Comparison of ENCODE assay signal across 22 cellular contexts in genomic region chr10:71084061-71084817, GRCh38.
DNase-seq lines count a peak whose midpoint lies in the region; ATAC-seq, FAIRE-seq and TF ChIP-seq lines count a peak whose summit lies in the region.
"Had no signal": no experiment of that assay in that cellular context is flagged by ENCODE, and none has a peak within 500 bp of the region (broad histone marks: within the 10 kb centered on the region; RNA-seq: fewer than 3 reads in every experiment).

No MANE protein-coding gene starts in this region.

- H3K36me3 ChIP-seq in WERI-Rb-1 (no peaks in the 10 kb centered on the region), kidney (ENCODE audit: control insufficient read depth in 1 of 2, insufficient read depth in 2 of 2, low read length in 2 of 2) (no peaks in the 10 kb centered on the region), transverse colon (no peaks in the 10 kb centered on the region)
- H3K36me3 ChIP-seq: uterus had no signal

- no peaks in the 10 kb centered on the region for H3K9me3 Mint-ChIP-seq in activated naive CD8-positive, alpha-beta T cell treated with anti-CD3 and anti-CD28 coated beads, Interleukin-2, amount 10 ng/mL, durations not matched to agents 7 days and 5 days
- H3K9me3 Mint-ChIP-seq in activated naive CD8-positive, alpha-beta T cell treated with anti-CD3 and anti-CD28 coated beads for 36 hours: no peaks in the 10 kb centered on the region
- H3K9me3 Mint-ChIP-seq: activated naive CD4-positive, alpha-beta T cell treated with anti-CD3 and anti-CD28 coated beads, Interleukin-2, amount 50 U/mL, for 24 hours; CD8-positive, alpha-beta T cell; immature natural killer cell; stimulated activated naive CD8-positive, alpha-beta T cell treated with anti-CD3 and anti-CD28 coated beads, Interleukin-15, Interleukin-2, amounts not matched to agents 100 ng/mL and 50 ng/mL, for 24 hours; T-helper 2 cell treated with Interferon-gamma antibody and Interleukin-4, amounts not matched to agents 5 μg/mL and 100 μg/mL, for 36 hours had no signal

- FAIRE-seq in kidney (lab: Jason Lieb, UNC): no peak

- in situ Hi-C loops in transverse colon (cut with MboI; ENCODE audit: low pct_ligation_motif_present in 1 of 4, low pct_unique_long_range_greater_than_20kb in 1 of 4, low sequenced_read_pairs in 3 of 4): no loop called here

- POLR2A ChIA-PET in activated naive CD8-positive, alpha-beta T cell treated with anti-CD3 and anti-CD28 coated beads, Interleukin-2, amount 10 ng/mL, durations not matched to agents 7 days and 5 days (lab: Charles Lee): no interaction called here

- H3K27me3 ChIP-seq in WERI-Rb-1 (ENCODE audit: insufficient read depth, low read depth, severe bottlenecking) (no peaks in the 10 kb centered on the region), transverse colon (no peaks in the 10 kb centered on the region)
- H3K27me3 ChIP-seq: body of pancreas, uterus had no signal

- no peaks in the 10 kb centered on the region for H3K36me3 Mint-ChIP-seq in activated naive CD8-positive, alpha-beta T cell treated with anti-CD3 and anti-CD28 coated beads, Interleukin-2, amount 10 ng/mL, durations not matched to agents 7 days and 5 days
- no peaks in the 10 kb centered on the region for H3K36me3 Mint-ChIP-seq in activated naive CD8-positive, alpha-beta T cell treated with anti-CD3 and anti-CD28 coated beads for 36 hours
- H3K36me3 Mint-ChIP-seq: activated naive CD4-positive, alpha-beta T cell treated with anti-CD3 and anti-CD28 coated beads, Interleukin-2, amount 50 U/mL, for 24 hours; CD8-positive, alpha-beta T cell; immature natural killer cell had no signal

- H3K4me3 ChIP-seq in WERI-Rb-1 (ENCODE audit: low read depth, low read length) (no peak overlapping the region), kidney (ENCODE audit: low read length in 2 of 2) (no peak overlapping the region), transverse colon (no peak overlapping the region)
- H3K4me3 ChIP-seq: body of pancreas, uterus had no signal

- no peak for TF ChIP-seq EP300 in transverse colon (IDR thresholded peaks at IDR 0.05; ENCODE audit: low read depth)

- H3K9me3 ChIP-seq in WERI-Rb-1 (ENCODE audit: severe bottlenecking) (no peaks in the 10 kb centered on the region), kidney (ENCODE audit: control insufficient read depth in 1 of 2, low read length in 2 of 2) (no peaks in the 10 kb centered on the region), transverse colon (no peaks in the 10 kb centered on the region)
- H3K9me3 ChIP-seq: body of pancreas, uterus had no signal

- no peak overlapping the region for H3K4me3 Mint-ChIP-seq in activated naive CD8-positive, alpha-beta T cell treated with anti-CD3 and anti-CD28 coated beads, Interleukin-2, amount 10 ng/mL, durations not matched to agents 7 days and 5 days
- H3K4me3 Mint-ChIP-seq in activated naive CD8-positive, alpha-beta T cell treated with anti-CD3 and anti-CD28 coated beads for 36 hours: no peak overlapping the region
- H3K4me3 Mint-ChIP-seq: activated CD4-positive, alpha-beta T cell treated with anti-CD3 and anti-CD28 coated beads for 36 hours; activated naive CD4-positive, alpha-beta T cell treated with anti-CD3 and anti-CD28 coated beads, Interleukin-2, amount 50 U/mL, for 24 hours; CD8-positive, alpha-beta T cell; immature natural killer cell; stimulated activated naive CD8-positive, alpha-beta T cell treated with anti-CD3 and anti-CD28 coated beads, Interleukin-15, Interleukin-2, amounts not matched to agents 100 ng/mL and 50 ng/mL, for 24 hours; T-helper 2 cell treated with Interferon-gamma antibody and Interleukin-4, amounts not matched to agents 5 μg/mL and 100 μg/mL, for 36 hours had no signal

- intact Hi-C loops in kidney (cut with DNase I) (no loop called here), transverse colon (cut with DNase I; ENCODE audit: low total_unique reads) (no loop called here)

- H3K4me1 Mint-ChIP-seq in activated naive CD8-positive, alpha-beta T cell treated with anti-CD3 and anti-CD28 coated beads, Interleukin-2, amount 10 ng/mL, durations not matched to agents 7 days and 5 days: no peaks in the 10 kb centered on the region
- no peaks in the 10 kb centered on the region for H3K4me1 Mint-ChIP-seq in activated naive CD8-positive, alpha-beta T cell treated with anti-CD3 and anti-CD28 coated beads for 36 hours
- H3K4me1 Mint-ChIP-seq: activated CD4-positive, alpha-beta T cell treated with anti-CD3 and anti-CD28 coated beads for 36 hours; activated naive CD4-positive, alpha-beta T cell treated with anti-CD3 and anti-CD28 coated beads, Interleukin-2, amount 50 U/mL, for 24 hours; immature natural killer cell had no signal

- H3K27me3 Mint-ChIP-seq in activated naive CD8-positive, alpha-beta T cell treated with anti-CD3 and anti-CD28 coated beads, Interleukin-2, amount 10 ng/mL, durations not matched to agents 7 days and 5 days: peaks cover 2% of the 10 kb centered on the region
- H3K27me3 Mint-ChIP-seq in activated naive CD8-positive, alpha-beta T cell treated with anti-CD3 and anti-CD28 coated beads for 36 hours: no peaks in the 10 kb centered on the region
- H3K27me3 Mint-ChIP-seq: activated CD4-positive, alpha-beta T cell treated with anti-CD3 and anti-CD28 coated beads for 36 hours; activated naive CD4-positive, alpha-beta T cell treated with anti-CD3 and anti-CD28 coated beads, Interleukin-2, amount 50 U/mL, for 24 hours; stimulated activated naive CD8-positive, alpha-beta T cell treated with anti-CD3 and anti-CD28 coated beads, Interleukin-15, Interleukin-2, amounts not matched to agents 100 ng/mL and 50 ng/mL, for 24 hours had no signal

- peak; percentile 10 for DNase-seq in activated naive CD8-positive, alpha-beta T cell treated with anti-CD3 and anti-CD28 coated beads, Interleukin-2, amount 10 ng/mL, durations not matched to agents 7 days and 5 days
- no peak for DNase-seq in activated naive CD8-positive, alpha-beta T cell treated with anti-CD3 and anti-CD28 coated beads for 36 hours
- peak; percentile 24 for DNase-seq in WERI-Rb-1
- peak; percentile 57 for DNase-seq in kidney
- peak; percentile 3 for DNase-seq in transverse colon
- no peak for DNase-seq in stimulated activated CD4-positive, alpha-beta T cell treated with anti-CD3 and anti-CD28 coated beads, Interleukin-4, amount 100 ng/mL, for 24 hours
- no peak for DNase-seq in NCI-H226
- no peak for DNase-seq in SIG-M5 (lab: John Stamatoyannopoulos, UW)
- DNase-seq: activated CD4-positive, alpha-beta T cell treated with anti-CD3 and anti-CD28 coated beads for 36 hours; glutamatergic neuron; HCEC 1CT; immature natural killer cell; mesenchymal stem cell; NCI-H1092 treated with DMSO at 0.1 percent for 48 hours; NCI-H2171 treated with DMSO at 0.1 percent for 48 hours; uterus had no signal

- WGBS in transverse colon (ENCODE audit: low coverage in 1 of 2), 2 donors: 77 to 100% methylated on average over 1 to 10 of the region's 10 CpGs

- TF ChIP-seq POLR2A in transverse colon (IDR thresholded peaks at IDR 0.05): no peak

- H3K4me1 ChIP-seq in kidney (ENCODE audit: control insufficient read depth in 1 of 2, insufficient read depth in 1 of 2, low read depth in 1 of 2, low read length in 2 of 2) (no peaks in the 10 kb centered on the region), transverse colon (no peaks in the 10 kb centered on the region)
- H3K4me1 ChIP-seq: body of pancreas, uterus had no signal

- ATAC-seq in activated naive CD8-positive, alpha-beta T cell treated with anti-CD3 and anti-CD28 coated beads, Interleukin-2, amount 10 ng/mL, durations not matched to agents 7 days and 5 days (ENCODE audit: low read depth): no peak
- ATAC-seq: activated CD4-positive, alpha-beta T cell treated with anti-CD3 and anti-CD28 coated beads for 36 hours; body of pancreas; CD8-positive, alpha-beta T cell; esophagus mucosa had no signal

- TF ChIP-seq CTCF in WERI-Rb-1 (IDR thresholded peaks at IDR 0.05; ENCODE audit: low read depth, low read length) (no peak), kidney (IDR thresholded peaks at IDR 0.05; ENCODE audit: borderline replicate concordance, extremely low read depth, insufficient read depth) (no peak), transverse colon (IDR thresholded peaks at IDR 0.05) (no peak)

- H3K9ac ChIP-seq in kidney (ENCODE audit: low read length in 2 of 2): no peak overlapping the region

- H3K27ac ChIP-seq in WERI-Rb-1 (no peak overlapping the region), kidney (ENCODE audit: low read depth in 2 of 2, low read length in 2 of 2) (no peak overlapping the region), transverse colon (no peak overlapping the region)
- H3K27ac ChIP-seq: body of pancreas, uterus had no signal

- no peak overlapping the region for H3K27ac Mint-ChIP-seq in activated naive CD8-positive, alpha-beta T cell treated with anti-CD3 and anti-CD28 coated beads, Interleukin-2, amount 10 ng/mL, durations not matched to agents 7 days and 5 days
- no peak overlapping the region for H3K27ac Mint-ChIP-seq in activated naive CD8-positive, alpha-beta T cell treated with anti-CD3 and anti-CD28 coated beads for 36 hours
- H3K27ac Mint-ChIP-seq: activated CD4-positive, alpha-beta T cell treated with anti-CD3 and anti-CD28 coated beads for 36 hours; activated naive CD4-positive, alpha-beta T cell treated with anti-CD3 and anti-CD28 coated beads, Interleukin-2, amount 50 U/mL, for 24 hours; CD8-positive, alpha-beta T cell; immature natural killer cell; stimulated activated naive CD8-positive, alpha-beta T cell treated with anti-CD3 and anti-CD28 coated beads, Interleukin-15, Interleukin-2, amounts not matched to agents 100 ng/mL and 50 ng/mL, for 24 hours; T-helper 2 cell treated with Interferon-gamma antibody and Interleukin-4, amounts not matched to agents 5 μg/mL and 100 μg/mL, for 36 hours had no signal

Comparison
In these comparisons a context has a peak if more than half of its experiments do, and no peak if none do; other contexts are left out.
1. DNase-seq: peak in activated naive CD8-positive, alpha-beta T cell treated with anti-CD3 and anti-CD28 coated beads, Interleukin-2, amount 10 ng/mL, durations not matched to agents 7 days and 5 days (single experiment), WERI-Rb-1 (single experiment), kidney (single experiment) and transverse colon (single experiment); none in activated naive CD8-positive, alpha-beta T cell treated with anti-CD3 and anti-CD28 coated beads for 36 hours (single experiment), stimulated activated CD4-positive, alpha-beta T cell treated with anti-CD3 and anti-CD28 coated beads, Interleukin-4, amount 100 ng/mL, for 24 hours (single experiment), NCI-H226 (single experiment) and SIG-M5 (single experiment).